ENCODE assay signal across 8 cellular contexts in genomic region chr15:89244512-89244869, GRCh38.
DNase-seq lines count a peak whose midpoint lies in the region; ATAC-seq and TF ChIP-seq lines count a peak whose summit lies in the region.

No MANE protein-coding gene starts in this region.

- ATAC-seq in HG03103 (IDR thresholded peaks at IDR 0.05; ENCODE audit: low read depth, unreplicated experiment) = peak; percentile 29

- no peaks in the 10 kb centered on the region for H3K27me3 Mint-ChIP-seq in activated naive CD8-positive, alpha-beta T cell

- DNase-seq in NCI-H1694 treated with DMSO at 0.1 percent for 48 hours (lab: John Stamatoyannopoulos, UW) = peak; percentile 25
- DNase-seq in NCI-H1694 (lab: John Stamatoyannopoulos, UW) = no peak
- DNase-seq in medulla oblongata (ENCODE audit: extremely low spot score) = peak; percentile 2
- DNase-seq in epidermal melanocyte (ENCODE audit: insufficient read length, low spot score) = no peak
- DNase-seq in GM13977 (ENCODE audit: low spot score) = no peak
- no peak for DNase-seq in D341Med (ENCODE audit: low spot score)

- peaks cover 10% of the 10 kb centered on the region for H3K36me3 Mint-ChIP-seq in activated naive CD8-positive, alpha-beta T cell

- peak overlapping the region; percentile 96 for H3K4me3 Mint-ChIP-seq in activated naive CD8-positive, alpha-beta T cell

- H3K9me3 Mint-ChIP-seq in activated naive CD8-positive, alpha-beta T cell (ENCODE audit: low read depth) = no peaks in the 10 kb centered on the region

- TF ChIP-seq CTCF in GM13977 (IDR thresholded peaks at IDR 0.05; ENCODE audit: extremely low read depth, insufficient read depth, missing control alignments) = no peak

- in situ Hi-C loops in GM13977 (cut with MboI; ENCODE audit: low pct_unique_long_range_greater_than_20kb, low sequenced_read_pairs, unreplicated experiment) = no loop called here

- H3K27ac Mint-ChIP-seq in activated naive CD8-positive, alpha-beta T cell = peak overlapping the region; percentile 87

- H3K4me1 Mint-ChIP-seq in activated naive CD8-positive, alpha-beta T cell (ENCODE audit: low read depth) = peaks cover 23% of the 10 kb centered on the region

Comparison
In these comparisons a context has a peak if more than half of its experiments do, and no peak if none do; other contexts are left out.
1. DNase-seq: peak in NCI-H1694 treated with DMSO at 0.1 percent for 48 hours (single experiment) and medulla oblongata (single experiment); none in NCI-H1694 (single experiment), epidermal melanocyte (single experiment), GM13977 (single experiment) and D341Med (single experiment).